In genomic region chr2:134181219-134181618, GRCh38 we compare ENCODE assay signal across 1 cellular context.
TF ChIP-seq lines count a peak whose summit lies in the region.

No MANE protein-coding gene starts in this region.

TF ChIP-seq in HepG2, 621 proteins besides CTCF, POLR2A, EP300 and RAD21 (continued from another document):
- TF ChIP-seq ZNF547 (CRISPR knock-in tag; IDR thresholded peaks at IDR 0.05): no peak
- no peak for TF ChIP-seq TEAD3 (CRISPR knock-in tag; optimal IDR thresholded peaks at IDR 0.05; ENCODE audit: borderline replicate concordance)
- TF ChIP-seq MATR3 (CRISPR knock-in tag; IDR thresholded peaks at IDR 0.05): no peak
- TF ChIP-seq CREB1 (IDR thresholded peaks at IDR 0.05): no peak
- TF ChIP-seq CREB1 (CRISPR knock-in tag; IDR thresholded peaks at IDR 0.05): no peak
- no peak for TF ChIP-seq ZNF17 (CRISPR knock-in tag; IDR thresholded peaks at IDR 0.05)
- no peak for TF ChIP-seq ARID3A (IDR thresholded peaks at IDR 0.05; ENCODE audit: low read depth, low read length)
